Comparison of ENCODE assay signal across 1 cellular context in genomic region chr1:47233165-47233564, GRCh38.
TF ChIP-seq lines count a peak whose summit lies in the region.

No MANE protein-coding gene starts in this region.

TF ChIP-seq in GM23338, 12 proteins besides CTCF, POLR2A, EP300 and RAD21 (continued from another document):
- TF ChIP-seq ZNF462 (CRISPR knock-in tag; IDR thresholded peaks at IDR 0.05) (no peak), POLR2AphosphoS5 (IDR thresholded peaks at IDR 0.05; ENCODE audit: low read depth) (no peak), EZH2 (IDR thresholded peaks at IDR 0.05; ENCODE audit: low read depth, unreplicated experiment) (peak; percentile 74)
